In the genomic region with DNA sequence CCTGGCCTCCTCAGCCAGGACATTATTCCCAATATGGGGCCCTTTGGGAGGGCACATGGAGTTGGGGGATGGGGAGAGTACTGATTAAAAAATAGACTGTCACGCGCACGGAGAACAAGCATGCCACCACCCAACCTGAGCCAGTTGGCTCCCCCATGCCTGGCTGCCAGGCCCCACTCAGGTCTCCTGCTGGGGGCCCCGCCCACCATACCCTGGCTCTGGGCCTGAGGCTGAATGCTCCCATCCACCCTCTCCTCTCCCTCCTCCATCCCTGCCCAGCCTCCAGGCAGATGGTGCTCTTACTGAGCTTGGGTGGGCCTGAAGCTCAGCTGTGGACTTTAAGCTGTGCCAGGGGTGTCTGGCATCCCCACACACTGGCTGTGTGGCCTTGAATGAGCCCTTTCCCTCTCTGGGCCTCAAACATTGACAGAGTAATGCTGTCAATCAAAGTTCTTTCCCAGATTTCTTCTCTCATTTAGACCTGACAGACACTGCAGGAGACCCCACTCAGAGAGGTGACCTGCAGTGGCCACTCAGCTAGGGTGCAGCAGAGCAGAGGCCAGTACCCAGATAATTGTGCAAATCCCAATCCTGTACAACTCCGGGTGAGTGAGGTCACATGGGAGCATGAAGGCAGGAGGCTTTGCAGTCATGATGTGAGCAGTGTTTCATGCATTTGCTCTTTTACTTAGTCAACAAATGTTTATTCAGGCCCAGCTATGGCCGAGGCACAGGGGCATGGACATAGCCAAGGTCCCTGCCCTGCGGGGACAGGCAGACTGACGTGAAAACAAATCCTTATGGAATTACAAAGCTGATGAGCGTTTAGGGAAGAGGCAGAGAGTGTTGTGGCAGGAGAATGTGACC, we compare ENCODE assay signal across 1 cellular context.
TF ChIP-seq lines count a peak whose summit lies in the region.

No MANE protein-coding gene starts in this region.

TF ChIP-seq in liver, 16 proteins besides CTCF, POLR2A, EP300 and RAD21 (continued from another document):
- peak; percentile 60 for TF ChIP-seq SP1 (IDR thresholded peaks at IDR 0.05)
- no peak for TF ChIP-seq FOXA1 (IDR thresholded peaks at IDR 0.05)
- peak; percentile 40 to 66 for TF ChIP-seq HNF4A (conservative IDR thresholded peaks at IDR 0.05)
- TF ChIP-seq TAF1 (conservative IDR thresholded peaks at IDR 0.05): no peak
